ENCODE assay signal across 30 cellular contexts in genomic region chr22:34761111-34761510, GRCh38.
DNase-seq lines count a peak whose midpoint lies in the region; ATAC-seq, FAIRE-seq and TF ChIP-seq lines count a peak whose summit lies in the region.
"Had no signal": no experiment of that assay in that cellular context is flagged by ENCODE, and none has a peak within 500 bp of the region (broad histone marks: within the 10 kb centered on the region; RNA-seq: fewer than 3 reads in every experiment).

No MANE protein-coding gene starts in this region.

- FAIRE-seq in HepG2 (lab: Jason Lieb, UNC) (no peak), bronchial epithelial cell (lab: Jason Lieb, UNC) (no peak)
- FAIRE-seq: A204.1, frontal cortex, GM18507, TTC549 had no signal

- ATAC-seq in HepG2 (no peak), right lobe of liver (no peak), HG03025 (IDR thresholded peaks at IDR 0.05; ENCODE audit: low FRiP score, unreplicated experiment) (no peak)
- ATAC-seq: activated CD4-positive, CD25-positive, alpha-beta regulatory T cell treated with anti-CD3 and anti-CD28 coated beads, Interleukin-2, amount 50 U/mL, for 24 hours; lower lobe of right lung; SK-N-SH treated with all-trans-retinoic acid at 6 μM for 48 hours; stimulated activated naive B cell treated with anti-CD40 and anti-IgM and Interleukin-4, amounts not matched to agents 10 μg/mL and 1 μg/mL and 100 μg/mL, for 72 hours; T-helper 17 cell had no signal

- no peak overlapping the region for H3K9ac ChIP-seq in HepG2 (ENCODE audit: insufficient read depth, low read depth, low read length)
- H3K9ac ChIP-seq: KMS-11 had no signal

- CTCF ChIA-PET in HepG2 (lab: Yijun Ruan, JAX; ENCODE audit: low intra/inter-chr PET ratio, low total read pairs), result no interaction called here

- peak; percentile 30 for DNase-seq in HepG2 (ENCODE audit: low spot score)
- no peak for DNase-seq in right lobe of liver
- peak; percentile 27 for DNase-seq in bronchial epithelial cell (ENCODE audit: low read depth)
- DNase-seq in kidney tubule cell (ENCODE audit: low spot score), result peak; percentile 85
- no peak for DNase-seq in DMS79 (lab: John Stamatoyannopoulos, UW)
- DNase-seq in activated CD4-positive, CD25-positive, alpha-beta regulatory T cell (lab: John Stamatoyannopoulos, UW), result no peak
- no peak for DNase-seq in NOMO-1 treated with DMSO at 0.1 percent for 48 hours (lab: John Stamatoyannopoulos, UW; ENCODE audit: unreplicated experiment)
- DNase-seq: activated CD4-positive, alpha-beta T cell treated with anti-CD3 and anti-CD28 coated beads, Interleukin-2, amount 50 U/mL, for 48 hours; activated T-cell treated with anti-CD3 and anti-CD28 coated beads, Interleukin-2, amount 50 U/mL, for 48 hours; CD4-positive, alpha-beta memory T cell; dermis blood vessel endothelial cell; endodermal cell; H7; kidney glomerular epithelial cell; lower lobe of right lung; NCI-H2029 treated with DMSO at 0.1 percent for 48 hours; NCI-H226; RPMI8226; stimulated activated naive B cell treated with anti-CD40 and anti-IgM and Interleukin-4, amounts not matched to agents 10 μg/mL and 1 μg/mL and 100 μg/mL, for 72 hours; T-helper 17 cell had no signal

- H3K4me3 ChIP-seq in HepG2 (replicated peaks in 1 of 3; ENCODE audit: insufficient read depth in 1 of 3, low read depth in 2 of 3, low read length in 3 of 3) (no peak overlapping the region), right lobe of liver (no peak overlapping the region), bronchial epithelial cell (ENCODE audit: low read depth, low read length) (no peak overlapping the region)
- H3K4me3 ChIP-seq: esophagus muscularis mucosa, lower lobe of right lung, suprapubic skin had no signal

- H2AFZ ChIP-seq in HepG2 (ENCODE audit: low read length), result no peak overlapping the region

- POLR2A ChIA-PET in HepG2 (lab: Yijun Ruan, JAX), result no interaction called here

- no TSS peak for BruUV-seq in HepG2 (replicated peaks; lab: Mats Ljungman, UMichigan)

- H3K36me3 ChIP-seq in HepG2 (replicated peaks in 1 of 2; ENCODE audit: control insufficient read depth in 1 of 2, insufficient read depth in 2 of 2, low read length in 2 of 2) (no peaks in the 10 kb centered on the region), right lobe of liver (no peaks in the 10 kb centered on the region), bronchial epithelial cell (ENCODE audit: control insufficient read depth, insufficient read depth, low read length) (no peaks in the 10 kb centered on the region)
- H3K36me3 ChIP-seq: esophagus muscularis mucosa, lower lobe of right lung, suprapubic skin had no signal

- TF ChIP-seq POLR2A in HepG2 (IDR thresholded peaks at IDR 0.05; ENCODE audit: insufficient read depth in 1 of 2, low read depth in 2 of 2, low read length in 2 of 2) (no peak), right lobe of liver (IDR thresholded peaks at IDR 0.05) (no peak)

- H3K27ac ChIP-seq in HepG2 (ENCODE audit: extremely low read length, insufficient read depth, low read length) (no peak overlapping the region), right lobe of liver (no peak overlapping the region)
- H3K27ac ChIP-seq: esophagus muscularis mucosa, KMS-11, lower lobe of right lung, suprapubic skin had no signal

- intact Hi-C loops in HepG2 (cut with micrococcal nuclease; ENCODE audit: unreplicated experiment) (no loop called here), right lobe of liver (cut with DNase I) (no loop called here)

- in situ Hi-C loops in HepG2 (cut with HindIII; ENCODE audit: extremely low pct_ligation_motif_present, low pct_unique_long_range_greater_than_20kb), result no loop called here

- WGBS in HepG2 (ENCODE audit: low lambda C conversion rate), result 0% methylated on average over 5 of the region's 6 CpGs
- 36% methylated on average over 5 of the region's 6 CpGs for WGBS in right lobe of liver (ENCODE audit: insufficient coverage, low coverage, low lambda C conversion rate, missing lambda C conversion rate)

- H3K4me1 ChIP-seq in HepG2 (ENCODE audit: insufficient read depth, low read length) (no peaks in the 10 kb centered on the region), right lobe of liver (no peaks in the 10 kb centered on the region)
- H3K4me1 ChIP-seq: esophagus muscularis mucosa, lower lobe of right lung had no signal

- no peaks in the 10 kb centered on the region for H3K27me3 ChIP-seq in HepG2 (ENCODE audit: control insufficient read depth in 1 of 2, insufficient read depth in 2 of 2, low read length in 2 of 2)
- H3K27me3 ChIP-seq in right lobe of liver, result no peaks in the 10 kb centered on the region
- no peaks in the 10 kb centered on the region for H3K27me3 ChIP-seq in bronchial epithelial cell (ENCODE audit: control insufficient read depth, insufficient read depth, low read length)
- H3K27me3 ChIP-seq: suprapubic skin had no signal

- H3K79me2 ChIP-seq in HepG2 (ENCODE audit: insufficient read depth, low read length), result no peaks in the 10 kb centered on the region

- H4K20me1 ChIP-seq in HepG2 (ENCODE audit: insufficient read depth, low read length), result no peaks in the 10 kb centered on the region

- TF ChIP-seq RAD21 in HepG2 (CRISPR knock-in tag; IDR thresholded peaks at IDR 0.05), result no peak

- TF ChIP-seq CTCF in HepG2 (CRISPR knock-in tag; IDR thresholded peaks at IDR 0.05) (no peak), right lobe of liver (IDR thresholded peaks at IDR 0.05) (no peak), bronchial epithelial cell (IDR thresholded peaks at IDR 0.05; ENCODE audit: insufficient read depth, low read length, severe bottlenecking) (no peak)

- H3K4me2 ChIP-seq in HepG2 (ENCODE audit: low read depth, low read length), result no peak overlapping the region
- H3K4me2 ChIP-seq: KMS-11 had no signal

- TF ChIP-seq EP300 in HepG2 (IDR thresholded peaks at IDR 0.05; ENCODE audit: low read depth in 2 of 2, low read length in 2 of 2) (no peak), HepG2 (CRISPR knock-in tag; IDR thresholded peaks at IDR 0.05; ENCODE audit: borderline replicate concordance) (no peak)

- no peaks in the 10 kb centered on the region for H3K9me3 ChIP-seq in HepG2 (ENCODE audit: low read length)
- no peaks in the 10 kb centered on the region for H3K9me3 ChIP-seq in right lobe of liver
- H3K9me3 ChIP-seq: lower lobe of right lung, suprapubic skin had no signal

TF ChIP-seq in HepG2, 621 proteins besides CTCF, POLR2A, EP300 and RAD21 (continues in another document):
- TF ChIP-seq IKZF4 (CRISPR knock-in tag; IDR thresholded peaks at IDR 0.05; ENCODE audit: borderline replicate concordance, low read depth, not compliant biosample characterization), result no peak
- TF ChIP-seq CENPT (CRISPR knock-in tag; IDR thresholded peaks at IDR 0.05; ENCODE audit: low read depth), result no peak
- no peak for TF ChIP-seq REPIN1 (CRISPR knock-in tag; IDR thresholded peaks at IDR 0.05; ENCODE audit: borderline replicate concordance, low read depth)
- TF ChIP-seq KLF13 (CRISPR knock-in tag; IDR thresholded peaks at IDR 0.05), result no peak
- TF ChIP-seq TBL1XR1 (IDR thresholded peaks at IDR 0.05; ENCODE audit: borderline replicate concordance, low read length, partially characterized antibody), result no peak
- no peak for TF ChIP-seq ZHX1 (CRISPR knock-in tag; IDR thresholded peaks at IDR 0.05; ENCODE audit: low read depth)
- no peak for TF ChIP-seq ZNF605 (CRISPR knock-in tag; IDR thresholded peaks at IDR 0.05)
- no peak for TF ChIP-seq HOMEZ (CRISPR knock-in tag; IDR thresholded peaks at IDR 0.05; ENCODE audit: low read depth)
- no peak for TF ChIP-seq ZZZ3 (CRISPR knock-in tag; IDR thresholded peaks at IDR 0.05; ENCODE audit: borderline replicate concordance)
- TF ChIP-seq ETS1 (CRISPR knock-in tag; IDR thresholded peaks at IDR 0.05), result no peak

Comparison
In these comparisons a context has a peak if more than half of its experiments do, and no peak if none do; other contexts are left out.
1. DNase-seq: peak in HepG2 (single experiment), bronchial epithelial cell (single experiment) and kidney tubule cell (single experiment); none in right lobe of liver (0 of 3), DMS79 (single experiment), activated CD4-positive, CD25-positive, alpha-beta regulatory T cell (0 of 4) and NOMO-1 treated with DMSO at 0.1 percent for 48 hours (single experiment).